In the genomic region with DNA sequence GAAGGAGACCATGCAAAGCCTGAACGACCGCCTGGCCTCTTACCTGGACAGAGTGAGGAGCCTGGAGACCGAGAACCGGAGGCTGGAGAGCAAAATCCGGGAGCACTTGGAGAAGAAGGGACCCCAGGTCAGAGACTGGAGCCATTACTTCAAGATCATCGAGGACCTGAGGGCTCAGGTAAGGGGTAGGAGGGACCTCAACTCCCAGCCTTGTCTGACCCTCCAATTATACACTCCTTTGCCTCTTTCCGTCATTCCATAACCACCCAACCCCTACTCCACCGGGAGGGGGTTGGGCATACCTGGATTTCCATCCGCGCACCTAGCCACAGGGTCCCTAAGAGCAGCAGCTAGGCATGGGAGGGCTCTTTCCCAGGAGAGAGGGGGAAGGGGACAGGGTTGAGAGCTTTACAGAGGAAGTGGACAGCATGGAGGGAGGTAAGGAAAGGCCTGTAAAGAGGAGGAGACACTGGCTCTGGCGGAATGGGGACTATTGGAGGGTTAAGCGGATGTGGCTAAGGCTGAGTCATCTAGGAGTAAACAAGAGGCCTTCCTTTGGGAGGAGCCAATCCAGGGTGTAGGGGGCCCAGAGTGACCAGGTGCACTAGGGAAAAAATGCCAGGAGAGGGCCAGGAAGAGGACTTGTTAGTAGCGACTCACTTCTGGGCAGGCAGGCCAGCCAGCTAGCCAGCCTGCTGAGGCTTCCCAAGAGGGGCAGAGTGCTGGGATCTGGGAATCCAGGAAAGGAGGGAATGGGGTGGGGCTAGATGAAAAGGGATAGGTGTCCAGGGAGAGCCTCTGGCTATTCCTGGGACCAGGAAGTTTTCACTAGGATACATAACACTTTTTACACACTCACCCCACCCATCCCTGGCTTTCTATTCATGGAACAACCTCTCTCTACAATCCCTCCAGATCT, we compare ENCODE assay signal across 8 cellular contexts. TPM values are rescaled to one million over a fixed set of nuclear protein-coding genes. Genes with fewer than 3 reads are reported as not detected.
A peak's percentile ranks its signal among the peaks of the same experiment; 100 is the strongest.
DNase-seq lines count a peak whose midpoint lies in the region; ATAC-seq lines count a peak whose summit lies in the region.

No MANE protein-coding gene starts in this region.

- no peak overlapping the region for H3K27ac Mint-ChIP-seq in activated naive CD4-positive, alpha-beta T cell treated with anti-CD3 and anti-CD28 coated beads for 36 hours

- peak overlapping the region; percentile 48 for H3K4me3 Mint-ChIP-seq in activated naive CD4-positive, alpha-beta T cell treated with anti-CD3 and anti-CD28 coated beads for 36 hours

- peak overlapping the region; percentile 68 for H3K27ac ChIP-seq in mesendoderm (ENCODE audit: low read depth, low read length)

- H3K79me2 ChIP-seq in mesendoderm (ENCODE audit: control insufficient read depth, insufficient read depth, low read length) = peaks cover 25% of the 10 kb centered on the region

- peaks cover 18% of the 10 kb centered on the region for H3K36me3 ChIP-seq in mesendoderm (ENCODE audit: control insufficient read depth, insufficient read depth, low read length)

- DNase-seq in activated naive CD4-positive, alpha-beta T cell treated with anti-CD3 and anti-CD28 coated beads for 36 hours = no peak
- no peak for DNase-seq in activated naive CD4-positive, alpha-beta T cell (lab: John Stamatoyannopoulos, UW)
- DNase-seq in OCI-M1 (lab: John Stamatoyannopoulos, UW) (peak; percentile 73), ecto neural progenitor cell (ENCODE audit: low spot score) (peak; percentile 61), mesendoderm (peak; percentile 96), DMS 273 (lab: John Stamatoyannopoulos, UW; ENCODE audit: unreplicated experiment) (no peak)

- peaks cover 27% of the 10 kb centered on the region for H3K4me1 ChIP-seq in mesendoderm (ENCODE audit: control insufficient read depth, low read depth, low read length)

- CTCF ChIA-PET in activated naive CD4-positive, alpha-beta T cell treated with anti-CD3 and anti-CD28 coated beads for 36 hours (lab: Charles Lee) = interaction anchor here (0.6 to 3.9 kb wide), 3 partner anchors 12 to 70 kb away, joined by 3 to 26 read pairs (median 7); no protein-coding TSS in a partner anchor

- peak overlapping the region; percentile 84 for H2BK5ac ChIP-seq in mesendoderm (ENCODE audit: low read length)

- no peak overlapping the region for H2BK15ac ChIP-seq in mesendoderm (replicated peaks; ENCODE audit: low read depth)

- H2AK5ac ChIP-seq in mesendoderm (ENCODE audit: low read length) = peak overlapping the region; percentile 2

- no peaks in the 10 kb centered on the region for H3K27me3 Mint-ChIP-seq in activated naive CD4-positive, alpha-beta T cell treated with anti-CD3 and anti-CD28 coated beads for 36 hours (ENCODE audit: low read depth)

- H3K36me3 Mint-ChIP-seq in activated naive CD4-positive, alpha-beta T cell treated with anti-CD3 and anti-CD28 coated beads for 36 hours (ENCODE audit: low read depth) = no peaks in the 10 kb centered on the region

- H3K9me3 Mint-ChIP-seq in activated naive CD4-positive, alpha-beta T cell treated with anti-CD3 and anti-CD28 coated beads for 36 hours = no peaks in the 10 kb centered on the region

- intact Hi-C loops in activated naive CD4-positive, alpha-beta T cell treated with anti-CD3 and anti-CD28 coated beads for 36 hours (cut with micrococcal nuclease) = no loop called here

- peak overlapping the region; percentile 75 for H3K18ac ChIP-seq in mesendoderm (ENCODE audit: low read length)

- H3K4me1 Mint-ChIP-seq in activated naive CD4-positive, alpha-beta T cell treated with anti-CD3 and anti-CD28 coated beads for 36 hours (ENCODE audit: low read depth) = peaks cover 3% of the 10 kb centered on the region

- peak overlapping the region; percentile 67 for H3K4me3 ChIP-seq in mesendoderm (ENCODE audit: low read length)

- no peak overlapping the region for H4K8ac ChIP-seq in mesendoderm (ENCODE audit: low read depth, low read length)

- no CpG with 5 or more reads among the region's 13 CpGs for WGBS in mesendoderm (ENCODE audit: extremely low coverage, insufficient coverage, low lambda C conversion rate)

- peak overlapping the region; percentile 34 for H2BK120ac ChIP-seq in mesendoderm (ENCODE audit: low read depth, low read length)

- peak overlapping the region; percentile 94 for H3K4me2 ChIP-seq in mesendoderm (ENCODE audit: low read length)

- peak overlapping the region; percentile 97 for H3K56ac ChIP-seq in mesendoderm (ENCODE audit: low read length)

- no peak for ATAC-seq in HG03095 (IDR thresholded peaks at IDR 0.05; ENCODE audit: unreplicated experiment)
- ATAC-seq in GM18870 (IDR thresholded peaks at IDR 0.05; ENCODE audit: unreplicated experiment) = no peak

- peak overlapping the region; percentile 32 for H3K23ac ChIP-seq in mesendoderm (ENCODE audit: low read length)

- peaks cover 9% of the 10 kb centered on the region for H3K79me1 ChIP-seq in mesendoderm (ENCODE audit: low read length)

- peak overlapping the region; percentile 93 for H3K9ac ChIP-seq in mesendoderm (ENCODE audit: low read length)

- H4K5ac ChIP-seq in mesendoderm (ENCODE audit: low read length) = no peak overlapping the region

- no peaks in the 10 kb centered on the region for H3K27me3 ChIP-seq in mesendoderm (ENCODE audit: insufficient read depth, low read length, poor library complexity)

- no peak overlapping the region for H3K4ac ChIP-seq in mesendoderm (ENCODE audit: low read depth, low read length)

RNA-seq across cellular contexts. Expression of a gene that starts 0.8 kb away (rescaled TPM):
- total RNA-seq in activated naive CD4-positive, alpha-beta T cell treated with anti-CD3 and anti-CD28 coated beads for 36 hours = 1 to 10 TPM; 7.5 to 7.9 TPM
- 373 TPM for polyA plus RNA-seq in mesendoderm (2013, experiment 1 of 2)
- 379 TPM for polyA plus RNA-seq in mesendoderm (2013, experiment 2 of 2)

RNA-seq across cellular contexts. Expression of a gene that starts 44.8 kb away (rescaled TPM):
- total RNA-seq in activated naive CD4-positive, alpha-beta T cell treated with anti-CD3 and anti-CD28 coated beads for 36 hours = under 1 TPM; 0.24 to 0.40 TPM
- 450 TPM for polyA plus RNA-seq in mesendoderm (2013, experiment 1 of 2)
- polyA plus RNA-seq in mesendoderm (2013, experiment 2 of 2) = 461 TPM

RNA-seq across cellular contexts. Expression of a gene that starts 56.6 kb away (rescaled TPM):
- 100 to 1,000 TPM; 813 to 821 TPM for total RNA-seq in activated naive CD4-positive, alpha-beta T cell treated with anti-CD3 and anti-CD28 coated beads for 36 hours
- polyA plus RNA-seq in mesendoderm (2013, experiment 1 of 2) = 385 TPM
- 407 TPM for polyA plus RNA-seq in mesendoderm (2013, experiment 2 of 2)

Comparison
In these comparisons a context has a peak if more than half of its experiments do, and no peak if none do; other contexts are left out.
1. DNase-seq: peak in OCI-M1 (single experiment), ecto neural progenitor cell (single experiment) and mesendoderm (single experiment); none in activated naive CD4-positive, alpha-beta T cell treated with anti-CD3 and anti-CD28 coated beads for 36 hours (single experiment), activated naive CD4-positive, alpha-beta T cell (0 of 4) and DMS 273 (single experiment).